8 cellular contexts compared by ENCODE assay signal in the genomic region with DNA sequence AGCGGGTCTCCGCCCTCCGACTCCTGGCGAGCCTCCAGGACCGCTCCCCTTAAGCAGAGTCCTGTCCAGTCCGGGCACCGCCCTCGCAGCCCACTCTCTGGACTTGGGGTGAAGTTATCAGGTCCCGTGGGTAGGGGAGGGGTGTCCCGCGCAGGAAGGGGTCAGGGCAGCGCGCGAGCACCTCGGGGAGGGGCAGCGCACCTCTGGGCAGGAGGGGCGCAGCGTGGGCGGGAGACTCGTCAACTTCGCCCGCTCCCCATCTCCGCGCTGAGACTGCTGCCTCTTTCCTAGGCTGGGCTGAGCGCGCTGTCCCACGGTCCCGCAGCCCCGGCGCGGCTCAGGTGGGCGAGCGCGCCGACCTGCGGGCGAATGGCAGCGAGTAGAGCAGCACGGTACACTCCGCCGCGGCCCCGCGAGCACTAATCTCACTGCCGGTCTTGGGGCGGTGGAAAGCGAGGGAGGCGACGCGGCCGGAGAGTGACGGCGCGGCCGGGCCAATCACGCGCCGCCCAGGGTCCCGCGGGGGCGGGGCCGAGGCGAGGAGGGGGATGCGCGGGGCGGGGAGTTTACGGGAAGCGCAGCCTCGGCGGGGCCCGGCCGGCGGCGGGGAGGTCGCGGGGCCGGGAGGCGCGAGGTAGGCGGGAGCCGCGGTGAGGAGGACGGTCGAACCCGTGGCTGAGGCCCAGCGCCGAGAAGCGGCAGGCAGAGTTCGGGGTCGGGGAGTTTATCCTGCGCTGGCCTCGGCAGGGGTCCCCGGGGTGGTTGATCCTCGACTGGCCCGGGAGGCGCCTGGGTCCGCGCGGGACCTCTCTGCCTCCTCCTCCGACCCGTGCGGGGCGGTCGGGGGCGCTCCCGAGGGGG. TPM values are rescaled to one million over a fixed set of nuclear protein-coding genes. Genes with fewer than 3 reads are reported as not detected.
DNase-seq lines count a peak whose midpoint lies in the region; ATAC-seq and TF ChIP-seq lines count a peak whose summit lies in the region.

A gene (minus strand): TSS at position 421 of the 861 bp plus-strand sequence. CDS start 696 bp downstream, outside the sequence.

- no peaks in the 10 kb centered on the region for H3K9me3 Mint-ChIP-seq in HFFc6

- peaks cover 18% of the 10 kb centered on the region for H3K27me3 Mint-ChIP-seq in HFFc6 (ENCODE audit: insufficient read depth)

- DNase-seq in HFFc6: peak; percentile 7
- DNase-seq in MV-4-11 (lab: John Stamatoyannopoulos, UW): peak; percentile 65
- peak; percentile 73 to 94 (median 81) for DNase-seq in T-helper 2 cell
- DNase-seq in right cardiac atrium: peak; percentile 91 to 97 (median 96)
- peak; percentile 44 for DNase-seq in renal cortical epithelial cell (ENCODE audit: low read depth)
- DNase-seq in aorta: peak; percentile 93 to 96

- H3K4me1 Mint-ChIP-seq in HFFc6 (ENCODE audit: low read depth): peaks cover 13% of the 10 kb centered on the region

- no peaks in the 10 kb centered on the region for H3K36me3 ChIP-seq in aorta (ENCODE audit: control insufficient read depth in 1 of 2, insufficient read depth in 2 of 2, low read length in 1 of 2)

- H3K27ac ChIP-seq in angular gyrus (ENCODE audit: low read depth, low read length): peak within 1 kb of the TSS; percentile 66
- peak within 1 kb of the TSS; percentile 92 for H3K27ac ChIP-seq in right cardiac atrium (ENCODE audit: low read length)
- H3K27ac ChIP-seq in aorta (ENCODE audit: low read depth in 1 of 2, low read length in 2 of 2): peak within 1 kb of the TSS; percentile 76 to 94

- peak within 1 kb of the TSS; percentile 87 for H3K4me3 Mint-ChIP-seq in HFFc6

- H3K9me3 ChIP-seq in right cardiac atrium (ENCODE audit: control insufficient read depth, low read length): no peaks in the 10 kb centered on the region
- H3K9me3 ChIP-seq in aorta (ENCODE audit: control insufficient read depth, low read length): no peaks in the 10 kb centered on the region

- ATAC-seq in right cardiac atrium: peak; percentile 97 to 98
- peak; percentile 96 for ATAC-seq in aorta (ENCODE audit: low FRiP score)

- WGBS in right cardiac atrium: under 1% methylated on average over 106 of the region's 106 CpGs
- 0 to 1% methylated on average over 74 to 106 of the region's 106 CpGs for WGBS in aorta, 2 donors

- intact Hi-C loops in right cardiac atrium (cut with DNase I) (no loop called here), aorta (cut with DNase I) (loop anchor here (5.0 kb wide), 2 partner anchors 202 to 222 kb away; no protein-coding TSS in a partner anchor)

- peak within 1 kb of the TSS; percentile 19 for H3K27ac Mint-ChIP-seq in HFFc6

- H3K27me3 ChIP-seq in right cardiac atrium (ENCODE audit: control insufficient read depth, insufficient read depth) (no peaks in the 10 kb centered on the region), aorta (ENCODE audit: control insufficient read depth in 1 of 2, insufficient read depth in 2 of 2, low read length in 1 of 2) (no peaks in the 10 kb centered on the region)

- TF ChIP-seq CTCF in GM12875 (IDR thresholded peaks at IDR 0.05; ENCODE audit: borderline replicate concordance, insufficient read depth, low read depth, low read length): no peak
- no peak for TF ChIP-seq CTCF in HFFc6 (IDR thresholded peaks at IDR 0.05)

- H3K4me3 ChIP-seq in GM12875 (ENCODE audit: low read depth, low read length) (peak within 1 kb of the TSS; percentile 84), right cardiac atrium (ENCODE audit: low read length) (peak within 1 kb of the TSS; percentile 81), aorta (ENCODE audit: low read length in 2 of 2) (peak within 1 kb of the TSS; percentile 79 to 90)

- H3K36me3 Mint-ChIP-seq in HFFc6 (ENCODE audit: low read depth): no peaks in the 10 kb centered on the region

- H3K4me1 ChIP-seq in right cardiac atrium (ENCODE audit: control insufficient read depth, insufficient read depth, low read length) (no peaks in the 10 kb centered on the region), aorta (ENCODE audit: control insufficient read depth in 1 of 2, insufficient read depth in 2 of 2, low read length in 2 of 2) (peaks cover 0 to 3% of the 10 kb centered on the region in 2 donors)

RNA-seq across cellular contexts. Expression of the gene that starts here (rescaled TPM):
- total RNA-seq in HFFc6 (2021; fragmentation: NEBNext Ultra II Directional; extraction: Animal tissue kit (Norgen Biotek cat#: 25700)): under 1 TPM; 0.12 to 0.64 (median 0.16) TPM
- 10 to 100 TPM; 14.1 to 29.7 (median 22.7) TPM for total RNA-seq in right cardiac atrium
- 11.6 TPM for polyA plus RNA-seq in right cardiac atrium
- 41.3 and 50.5 TPM in 2 replicates for total RNA-seq in renal cortical epithelial cell
- total RNA-seq in aorta: 10 to 100 TPM; 57.8 to 76.0 TPM
- 10 to 100 TPM; 22.2 to 22.6 TPM for polyA plus RNA-seq in aorta

Comparison
In these comparisons a context has a peak if more than half of its experiments do, and no peak if none do; other contexts are left out.
1. Peak in every context shown above with its lines: DNase-seq, ATAC-seq, H3K4me3 ChIP-seq and H3K27ac ChIP-seq.
2. RNA of the gene that starts here (total RNA-seq): 57.8 to 76.0 TPM in aorta, 41.3 to 50.5 TPM in renal cortical epithelial cell and 14.1 to 29.7 TPM in right cardiac atrium; 0.12 to 0.64 TPM in HFFc6; every median in the first group is over 4 times any median in the second.
3. Peak in DNase-seq in HFFc6; RNA of the gene not detected or under 1 TPM.
4. DNase-seq: peak in every context shown above with its lines; median percentile 96 in right cardiac atrium; 94 in aorta; 81 in T-helper 2 cell; 65 in MV-4-11; 44 in renal cortical epithelial cell; 7 in HFFc6.
5. intact Hi-C loops: an anchor here in aorta (5.0 kb wide); none called in right cardiac atrium.